8 cellular contexts compared by ENCODE assay signal in genomic region chr17:67244621-67245072, GRCh38. TPM values are rescaled to one million over a fixed set of nuclear protein-coding genes. Genes with fewer than 3 reads are reported as not detected.
A peak's percentile ranks its signal among the peaks of the same experiment; 100 is the strongest.
DNase-seq lines count a peak whose midpoint lies in the region; ATAC-seq and TF ChIP-seq lines count a peak whose summit lies in the region.

No MANE protein-coding gene starts in this region.

- H3F3A ChIP-seq in GM23338 (replicated peaks; ENCODE audit: low read depth): peaks cover 12% of the 10 kb centered on the region; the same call in 1 of the 2 replicates

- no peak for TF ChIP-seq POLR2A in thyroid gland (IDR thresholded peaks at IDR 0.05)

- H3K79me2 ChIP-seq in DND-41 (ENCODE audit: insufficient read depth, low read length) (peaks cover 62% of the 10 kb centered on the region), GM23338 (replicated peaks; ENCODE audit: insufficient read depth) (peaks cover 48% of the 10 kb centered on the region)

- H3K9me3 Mint-ChIP-seq in GM23338 (no peaks in the 10 kb centered on the region), memory B cell (no peaks in the 10 kb centered on the region)
- no peaks in the 10 kb centered on the region for H3K9me3 Mint-ChIP-seq in central memory CD8-positive, alpha-beta T cell

- H3K9me3 ChIP-seq in DND-41 (ENCODE audit: insufficient read depth, low read length, severe bottlenecking) (no peaks in the 10 kb centered on the region), thyroid gland (no peaks in the 10 kb centered on the region)

- H3K36me3 Mint-ChIP-seq in GM23338 (ENCODE audit: low read depth) (peaks cover 12% of the 10 kb centered on the region), memory B cell (peaks cover 3% of the 10 kb centered on the region)
- peaks cover 28% of the 10 kb centered on the region for H3K36me3 Mint-ChIP-seq in central memory CD8-positive, alpha-beta T cell (ENCODE audit: insufficient read depth)

- H3K36me3 ChIP-seq in DND-41 (ENCODE audit: insufficient read depth, low read length) (peaks cover 28% of the 10 kb centered on the region), GM23338 (ENCODE audit: insufficient read depth) (no peaks in the 10 kb centered on the region), thyroid gland (peaks cover 0 to 3% of the 10 kb centered on the region in 2 donors)

- peak overlapping the region; percentile 97 for H3K9ac ChIP-seq in DND-41 (ENCODE audit: low read depth, low read length)

- no peak for DNase-seq in DND-41
- peak; percentile 56 for DNase-seq in GM23338 (ENCODE audit: low spot score)
- peak; percentile 60 for DNase-seq in NCI-H69 (lab: John Stamatoyannopoulos, UW)
- peak in 1 of 2 donors; percentile 15 for DNase-seq in central memory CD8-positive, alpha-beta T cell (ENCODE audit: low spot score in 2 of 2)
- DNase-seq in memory B cell (ENCODE audit: low spot score in 2 of 2): no peak
- DNase-seq in thyroid gland: peak in 1 of 2 donors; percentile 21
- DNase-seq in NCI-H748 treated with DMSO at 0.1 percent for 48 hours (lab: John Stamatoyannopoulos, UW): no peak

- 0 to 6% methylated on average over 5 to 8 of the region's 42 CpGs for WGBS in thyroid gland, 2 donors

- H3K4me3 Mint-ChIP-seq in GM23338: peak overlapping the region; percentile 92; the same call in 2 of the 3 replicates
- H3K4me3 Mint-ChIP-seq in central memory CD8-positive, alpha-beta T cell: peak overlapping the region; percentile 87
- H3K4me3 Mint-ChIP-seq in memory B cell: peak overlapping the region; percentile 85

- H3K4me1 ChIP-seq in DND-41 (ENCODE audit: insufficient read depth, low read length) (peaks cover 41% of the 10 kb centered on the region), GM23338 (ENCODE audit: insufficient read depth) (peaks cover 17% of the 10 kb centered on the region), thyroid gland (peaks cover 8 to 39% of the 10 kb centered on the region in 2 donors)

- peak overlapping the region; percentile 83 for H3K27ac ChIP-seq in DND-41 (ENCODE audit: low read length)
- H3K27ac ChIP-seq in GM23338 (ENCODE audit: low read depth): peak overlapping the region; percentile 98
- peak overlapping the region; percentile 80 to 91 (median 89) for H3K27ac ChIP-seq in thyroid gland

- H3K9me2 ChIP-seq in GM23338 (ENCODE audit: insufficient read depth): no peaks in the 10 kb centered on the region

- H3K4me1 Mint-ChIP-seq in GM23338: peaks cover 23% of the 10 kb centered on the region
- peaks cover 60% of the 10 kb centered on the region for H3K4me1 Mint-ChIP-seq in central memory CD8-positive, alpha-beta T cell
- H3K4me1 Mint-ChIP-seq in memory B cell: peaks cover 29% of the 10 kb centered on the region

- H3K27me3 Mint-ChIP-seq in GM23338 (ENCODE audit: insufficient read depth, low read depth, poor library complexity) (peaks cover 21% of the 10 kb centered on the region), memory B cell (no peaks in the 10 kb centered on the region)
- no peaks in the 10 kb centered on the region for H3K27me3 Mint-ChIP-seq in central memory CD8-positive, alpha-beta T cell

- TF ChIP-seq CTCF in DND-41 (IDR thresholded peaks at IDR 0.05; ENCODE audit: borderline replicate concordance, extremely low read depth, low read length, poor library complexity, severe bottlenecking): no peak
- TF ChIP-seq CTCF in GM23338 (conservative IDR thresholded peaks at IDR 0.05; ENCODE audit: low read depth in 2 of 2): no peak
- no peak for TF ChIP-seq CTCF in thyroid gland (IDR thresholded peaks at IDR 0.05)

- H4K20me1 ChIP-seq in DND-41 (ENCODE audit: insufficient read depth, low read length) (peaks cover 30% of the 10 kb centered on the region; the same call in 1 of the 2 replicates), GM23338 (replicated peaks; ENCODE audit: insufficient read depth) (peaks cover 13% of the 10 kb centered on the region; the same call in 1 of the 2 replicates)

- intact Hi-C loops in thyroid gland (cut with DNase I): no loop called here

- peak; percentile 54 for ATAC-seq in DND-41 (ENCODE audit: insufficient read depth, low read depth)
- peak; percentile 11 for ATAC-seq in GM23338
- ATAC-seq in central memory CD8-positive, alpha-beta T cell (replicated peaks; ENCODE audit: extremely low read depth, poor library complexity, severe bottlenecking): no peak
- ATAC-seq in memory B cell (ENCODE audit: low read depth): peak; percentile 49
- ATAC-seq in GM18858 (IDR thresholded peaks at IDR 0.05; ENCODE audit: unreplicated experiment): no peak

- H3K27ac Mint-ChIP-seq in GM23338 (no peak overlapping the region), memory B cell (peak overlapping the region; percentile 89)
- H3K27ac Mint-ChIP-seq in central memory CD8-positive, alpha-beta T cell (ENCODE audit: low read depth): peak overlapping the region; percentile 88

- H3K4me3 ChIP-seq in DND-41 (ENCODE audit: low read depth in 1 of 2, low read length in 2 of 2): peak overlapping the region; percentile 97 to 98
- peak overlapping the region; percentile 94 for H3K4me3 ChIP-seq in GM23338
- H3K4me3 ChIP-seq in thyroid gland (replicated peaks in 1 of 3): peak overlapping the region; percentile 93 to 97 (median 96)

- peak overlapping the region; percentile 97 for H2AFZ ChIP-seq in DND-41 (ENCODE audit: low read depth, low read length)
- H2AFZ ChIP-seq in GM23338: no peak overlapping the region

- peak overlapping the region; percentile 98 for H3K4me2 ChIP-seq in DND-41 (ENCODE audit: insufficient read depth, low read length)
- H3K4me2 ChIP-seq in GM23338: peak overlapping the region; percentile 95

- H3K27me3 ChIP-seq in DND-41 (ENCODE audit: insufficient read depth, low read length, poor library complexity) (no peaks in the 10 kb centered on the region), GM23338 (ENCODE audit: insufficient read depth) (no peaks in the 10 kb centered on the region), thyroid gland (no peaks in the 10 kb centered on the region)

TF ChIP-seq in GM23338, 12 proteins besides CTCF, POLR2A, EP300 and RAD21:
- no peak for TF ChIP-seq EZH2phosphoT487 (IDR thresholded peaks at IDR 0.05; ENCODE audit: unreplicated experiment)
- TF ChIP-seq NANOG (IDR thresholded peaks at IDR 0.05; ENCODE audit: borderline replicate concordance): no peak
- no peak for TF ChIP-seq ETS1 (IDR thresholded peaks at IDR 0.05)
- no peak for TF ChIP-seq STAT1 (IDR thresholded peaks at IDR 0.05; ENCODE audit: unreplicated experiment)
- no peak for TF ChIP-seq ZNF114 (CRISPR knock-in tag; IDR thresholded peaks at IDR 0.05)

RNA-seq across cellular contexts. Expression of gene HELZ, which starts 0.3 kb away (rescaled TPM):
- total RNA-seq in GM23338 (2014; rRNA removed; shearing (Covaris generic)): 38.8 and 62.0 TPM in 2 replicates
- polyA plus RNA-seq in GM23338 (2016; fragmentation: Nextera tagmentation; extraction: Ambion mirVana): 27.7 and 38.9 TPM in 2 replicates
- total RNA-seq in thyroid gland: 100 to 1,000 TPM in 1 of 4 donors, 10 to 100 TPM in 3; 63.4 to 134 (median 88.2) TPM

Comparison
In these comparisons a context has a peak if more than half of its experiments do, and no peak if none do; other contexts are left out.
1. ATAC-seq: peak in DND-41 (single experiment), GM23338 (single experiment) and memory B cell (single experiment); none in central memory CD8-positive, alpha-beta T cell (single experiment) and GM18858 (single experiment).
2. DNase-seq: peak in GM23338 (single experiment) and NCI-H69 (single experiment); none in DND-41 (single experiment), memory B cell (0 of 2) and NCI-H748 treated with DMSO at 0.1 percent for 48 hours (single experiment).
3. Peak in every context shown above with its lines, with median percentiles within 50 percentile points of each other: H3K27ac ChIP-seq, H3K4me3 ChIP-seq and H3K4me3 Mint-ChIP-seq.